In the genomic region with DNA sequence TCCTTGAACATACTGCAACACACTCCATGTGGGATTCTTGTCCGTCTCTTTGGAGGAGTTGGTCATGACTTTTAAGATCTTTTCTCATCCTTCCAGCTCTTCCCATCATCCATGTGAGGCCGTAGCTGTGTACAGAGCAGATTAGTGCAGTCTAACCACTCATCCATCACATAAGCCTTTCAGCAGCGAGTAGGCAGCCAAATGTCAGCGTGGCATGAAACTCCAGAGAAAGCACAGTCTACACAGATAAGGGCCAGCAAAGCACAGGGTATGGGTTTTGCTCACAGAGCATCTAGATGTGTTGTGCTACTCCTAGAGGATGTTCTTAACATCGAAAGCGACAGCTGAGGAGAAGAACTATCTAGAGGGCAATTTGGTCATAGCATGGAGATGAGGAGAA, we compare ENCODE assay signal across 20 cellular contexts. TPM values are rescaled to one million over a fixed set of nuclear protein-coding genes. Genes with fewer than 3 reads are reported as not detected.
DNase-seq lines count a peak whose midpoint lies in the region; TF ChIP-seq lines count a peak whose summit lies in the region.
"Had no signal": no experiment of that assay in that cellular context is flagged by ENCODE, and none has a peak within 500 bp of the region (broad histone marks: within the 10 kb centered on the region; RNA-seq: fewer than 3 reads in every experiment).

No MANE protein-coding gene starts in this region.

- no peaks in the 10 kb centered on the region for H3K9me2 ChIP-seq in hepatocyte (replicated peaks; ENCODE audit: insufficient read depth)

- H3K9me3 ChIP-seq in hepatocyte (ENCODE audit: low read depth), result no peaks in the 10 kb centered on the region
- H3K9me3 ChIP-seq: HAP-1 had no signal

- no peaks in the 10 kb centered on the region for H3K36me3 ChIP-seq in hepatocyte (replicated peaks; ENCODE audit: insufficient read depth, low read depth)
- H3K36me3 ChIP-seq: HAP-1 had no signal

- DNase-seq in NCI-H1694 treated with DMSO at 0.1 percent for 48 hours (lab: John Stamatoyannopoulos, UW), result peak; percentile 96
- DNase-seq in NCI-H524 (lab: John Stamatoyannopoulos, UW), result peak; percentile 73 to 80
- DNase-seq in cerebellum (ENCODE audit: low spot score), result peak; percentile 62
- peak; percentile 33 for DNase-seq in hepatocyte (ENCODE audit: low spot score)
- no peak for DNase-seq in NCI-H1436 treated with DMSO at 0.1 percent for 48 hours (lab: John Stamatoyannopoulos, UW)
- no peak for DNase-seq in islet precursor cell
- DNase-seq in retina, result no peak
- DNase-seq in NCI-H2227 treated with DMSO at 0.1 percent for 48 hours (lab: John Stamatoyannopoulos, UW), result no peak
- DNase-seq: ACHN, AML-193, DMS79 treated with DMSO at 0.1 percent for 48 hours, GM23248, NCI-H1417 treated with DMSO at 0.1 percent for 48 hours, NCI-H2029 treated with DMSO at 0.1 percent for 48 hours, SW 1271 had no signal

- no peaks in the 10 kb centered on the region for H4K20me1 ChIP-seq in hepatocyte (ENCODE audit: insufficient read depth, poor library complexity, severe bottlenecking)

- no peaks in the 10 kb centered on the region for H3K79me2 ChIP-seq in hepatocyte

- no peak for TF ChIP-seq CTCF in hepatocyte (IDR thresholded peaks at IDR 0.05; ENCODE audit: poor library complexity)

- no peak overlapping the region for H3K27ac ChIP-seq in hepatocyte
- H3K27ac ChIP-seq: C4-2B, GM23248, KMS-11 had no signal

- H3K4me2 ChIP-seq in hepatocyte, result no peak overlapping the region
- H3K4me2 ChIP-seq: KMS-11 had no signal

- H2AFZ ChIP-seq in hepatocyte, result no peak overlapping the region
- H2AFZ ChIP-seq: GM23248 had no signal

- H3K4me1 ChIP-seq in hepatocyte (ENCODE audit: insufficient read depth), result peaks cover 16% of the 10 kb centered on the region

- no peaks in the 10 kb centered on the region for H3K27me3 ChIP-seq in hepatocyte

- WGBS in hepatocyte (ENCODE audit: low lambda C conversion rate, missing lambda C conversion rate), result 68% methylated on average over 6 of the region's 6 CpGs

- no peak overlapping the region for H3K4me3 ChIP-seq in hepatocyte
- H3K4me3 ChIP-seq: GM23248, HAP-1 had no signal

RNA-seq across cellular contexts. Expression of a gene that starts 28.1 kb away (rescaled TPM):
- total RNA-seq in cerebellum, result not detected
- total RNA-seq in hepatocyte, result not detected in 2 replicates
- polyA plus RNA-seq in hepatocyte, result not detected in 2 replicates
- total RNA-seq: GM23248, HT-29, SK-MEL-5 had no signal
- polyA plus RNA-seq: GM23248 had no signal

Comparison
In these comparisons a context has a peak if more than half of its experiments do, and no peak if none do; other contexts are left out.
1. DNase-seq: peak in NCI-H1694 treated with DMSO at 0.1 percent for 48 hours (single experiment), NCI-H524 (2 of 2), cerebellum (single experiment) and hepatocyte (single experiment); none in NCI-H1436 treated with DMSO at 0.1 percent for 48 hours (single experiment), islet precursor cell (single experiment), retina (single experiment) and NCI-H2227 treated with DMSO at 0.1 percent for 48 hours (single experiment).